8 cellular contexts compared by ENCODE assay signal in the genomic region with DNA sequence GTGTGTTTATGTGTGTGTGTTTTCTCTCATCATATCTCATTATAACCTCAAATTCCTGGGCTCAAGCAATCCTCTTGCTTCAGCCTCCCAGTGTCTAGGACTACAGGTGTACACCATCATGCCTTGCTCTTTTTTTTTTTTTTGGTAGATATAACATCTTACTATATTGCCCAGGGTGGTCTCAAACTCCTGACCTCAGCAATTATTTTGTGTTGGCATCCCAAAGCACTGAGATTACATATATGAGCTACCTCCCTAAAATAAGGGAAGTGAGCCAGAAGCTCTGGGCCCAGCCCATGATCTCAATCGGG. TPM values are rescaled to one million over a fixed set of nuclear protein-coding genes. Genes with fewer than 3 reads are reported as not detected.
DNase-seq lines count a peak whose midpoint lies in the region; ATAC-seq and TF ChIP-seq lines count a peak whose summit lies in the region.

No MANE protein-coding gene starts in this region.

- peak overlapping the region; percentile 91 for H3K4me3 ChIP-seq in GM23338
- peak overlapping the region; percentile 43 for H3K4me3 ChIP-seq in hepatocyte

- intact Hi-C loops in activated CD4-positive, alpha-beta memory T cell treated with anti-CD3 and anti-CD28 coated beads for 36 hours (cut with micrococcal nuclease), result loop anchor here (1.0 kb wide), 3 partner anchors 31 to 43 kb away; a partner anchor contains a TSS

- H2AFZ ChIP-seq in GM23338 (peak overlapping the region; percentile 1; the same call in 1 of the 2 replicates), hepatocyte (peak overlapping the region; percentile 87)

- peaks cover 14% of the 10 kb centered on the region for H3K36me3 Mint-ChIP-seq in GM23338 (ENCODE audit: low read depth)
- H3K36me3 Mint-ChIP-seq in activated CD4-positive, alpha-beta memory T cell treated with anti-CD3 and anti-CD28 coated beads for 36 hours, result peaks cover 44% of the 10 kb centered on the region
- peaks cover 23% of the 10 kb centered on the region for H3K36me3 Mint-ChIP-seq in stimulated activated effector memory CD8-positive, alpha-beta T cell treated with anti-CD3 and anti-CD28 coated beads, Interleukin-12 subunit alpha, Interleukin-12 subunit beta, amount 100 ng/mL, for 72 hours

- H3K27me3 Mint-ChIP-seq in GM23338 (ENCODE audit: insufficient read depth, low read depth, poor library complexity), result peaks cover 9% of the 10 kb centered on the region
- peaks cover 23% of the 10 kb centered on the region for H3K27me3 Mint-ChIP-seq in activated CD4-positive, alpha-beta memory T cell treated with anti-CD3 and anti-CD28 coated beads for 36 hours

- CTCF ChIA-PET in activated CD4-positive, alpha-beta memory T cell treated with anti-CD3 and anti-CD28 coated beads for 36 hours (lab: Charles Lee), result no interaction called here

- H3K27ac ChIP-seq in GM23338 (ENCODE audit: low read depth), result peak overlapping the region; percentile 74
- H3K27ac ChIP-seq in hepatocyte, result peak overlapping the region; percentile 90

- H3K36me3 ChIP-seq in GM23338 (ENCODE audit: insufficient read depth), result 0 out of 2 replicates have a peak, but pooled peaks cover 4% of the 10 kb centered on the region
- H3K36me3 ChIP-seq in hepatocyte (replicated peaks; ENCODE audit: insufficient read depth, low read depth), result no peaks in the 10 kb centered on the region

- H3K4me1 Mint-ChIP-seq in GM23338, result peaks cover 16% of the 10 kb centered on the region; the same call in 2 of the 3 replicates
- H3K4me1 Mint-ChIP-seq in activated CD4-positive, alpha-beta memory T cell treated with anti-CD3 and anti-CD28 coated beads for 36 hours (ENCODE audit: low read depth), result peaks cover 24% of the 10 kb centered on the region
- peaks cover 26% of the 10 kb centered on the region for H3K4me1 Mint-ChIP-seq in stimulated activated effector memory CD8-positive, alpha-beta T cell treated with anti-CD3 and anti-CD28 coated beads, Interleukin-12 subunit alpha, Interleukin-12 subunit beta, amount 100 ng/mL, for 72 hours

- DNase-seq in GM23338 (ENCODE audit: low spot score), result no peak
- no peak for DNase-seq in activated CD4-positive, alpha-beta memory T cell treated with anti-CD3 and anti-CD28 coated beads for 36 hours
- DNase-seq in hepatocyte (ENCODE audit: low spot score), result no peak
- DNase-seq in stimulated activated effector memory CD8-positive, alpha-beta T cell treated with anti-CD3 and anti-CD28 coated beads, Interleukin-12 subunit alpha, Interleukin-12 subunit beta, amount 100 ng/mL, for 72 hours (ENCODE audit: low spot score in 2 of 2), result no peak
- DNase-seq in NCI-H187 treated with DMSO at 0.1 percent for 48 hours (lab: John Stamatoyannopoulos, UW), result no peak
- DNase-seq in occipital lobe (lab: John Stamatoyannopoulos, UW), result no peak
- DNase-seq in MV-4-11 (lab: John Stamatoyannopoulos, UW), result no peak

- no peaks in the 10 kb centered on the region for H3K9me3 Mint-ChIP-seq in GM23338
- H3K9me3 Mint-ChIP-seq in activated CD4-positive, alpha-beta memory T cell treated with anti-CD3 and anti-CD28 coated beads for 36 hours, result peaks cover 39% of the 10 kb centered on the region
- peaks cover 16% of the 10 kb centered on the region for H3K9me3 Mint-ChIP-seq in stimulated activated effector memory CD8-positive, alpha-beta T cell treated with anti-CD3 and anti-CD28 coated beads, Interleukin-12 subunit alpha, Interleukin-12 subunit beta, amount 100 ng/mL, for 72 hours

- TF ChIP-seq CTCF in GM23338 (conservative IDR thresholded peaks at IDR 0.05; ENCODE audit: low read depth in 2 of 2), result no peak
- TF ChIP-seq CTCF in hepatocyte (IDR thresholded peaks at IDR 0.05; ENCODE audit: poor library complexity), result no peak

- POLR2A ChIA-PET in activated CD4-positive, alpha-beta memory T cell treated with anti-CD3 and anti-CD28 coated beads for 36 hours (lab: Charles Lee), result no interaction called here

- no peaks in the 10 kb centered on the region for H3K9me3 ChIP-seq in hepatocyte (ENCODE audit: low read depth)

- H4K20me1 ChIP-seq in GM23338 (replicated peaks; ENCODE audit: insufficient read depth), result no peaks in the 10 kb centered on the region
- no peaks in the 10 kb centered on the region for H4K20me1 ChIP-seq in hepatocyte (ENCODE audit: insufficient read depth, poor library complexity, severe bottlenecking)

- H3K4me2 ChIP-seq in GM23338 (peak overlapping the region; percentile 75), hepatocyte (peak overlapping the region; percentile 69)

- H3K4me3 Mint-ChIP-seq in GM23338, result peak overlapping the region; percentile 88
- peak overlapping the region; percentile 85 for H3K4me3 Mint-ChIP-seq in activated CD4-positive, alpha-beta memory T cell treated with anti-CD3 and anti-CD28 coated beads for 36 hours
- H3K4me3 Mint-ChIP-seq in stimulated activated effector memory CD8-positive, alpha-beta T cell treated with anti-CD3 and anti-CD28 coated beads, Interleukin-12 subunit alpha, Interleukin-12 subunit beta, amount 100 ng/mL, for 72 hours, result peak overlapping the region; percentile 91

- H3K4me1 ChIP-seq in GM23338 (ENCODE audit: insufficient read depth) (peaks cover 13% of the 10 kb centered on the region), hepatocyte (ENCODE audit: insufficient read depth) (peaks cover 9% of the 10 kb centered on the region)

- H3K27ac Mint-ChIP-seq in GM23338, result peak overlapping the region; percentile 96
- H3K27ac Mint-ChIP-seq in activated CD4-positive, alpha-beta memory T cell treated with anti-CD3 and anti-CD28 coated beads for 36 hours, result peak overlapping the region; percentile 83
- peak overlapping the region; percentile 96 for H3K27ac Mint-ChIP-seq in stimulated activated effector memory CD8-positive, alpha-beta T cell treated with anti-CD3 and anti-CD28 coated beads, Interleukin-12 subunit alpha, Interleukin-12 subunit beta, amount 100 ng/mL, for 72 hours

- H3K27me3 ChIP-seq in GM23338 (ENCODE audit: insufficient read depth) (peaks cover 37% of the 10 kb centered on the region), hepatocyte (peaks cover 33% of the 10 kb centered on the region)

- no peaks in the 10 kb centered on the region for H3K9me2 ChIP-seq in GM23338 (ENCODE audit: insufficient read depth)
- no peaks in the 10 kb centered on the region for H3K9me2 ChIP-seq in hepatocyte (replicated peaks; ENCODE audit: insufficient read depth)

- H3K79me2 ChIP-seq in GM23338 (replicated peaks; ENCODE audit: insufficient read depth) (peaks cover 24% of the 10 kb centered on the region), hepatocyte (peaks cover 26% of the 10 kb centered on the region)

- peaks cover 12% of the 10 kb centered on the region; the same call in 1 of the 2 replicates for H3F3A ChIP-seq in GM23338 (replicated peaks; ENCODE audit: low read depth)

- ATAC-seq in GM23338, result no peak
- ATAC-seq in stimulated activated effector memory CD8-positive, alpha-beta T cell treated with anti-CD3 and anti-CD28 coated beads, Interleukin-12 subunit alpha, Interleukin-12 subunit beta, amount 100 ng/mL, for 72 hours, result no peak
- ATAC-seq in GM21390 (IDR thresholded peaks at IDR 0.05; ENCODE audit: unreplicated experiment), result no peak

- WGBS in hepatocyte (ENCODE audit: low lambda C conversion rate, missing lambda C conversion rate), result 0% methylated on average over 1 of the region's 1 CpG

RNA-seq across cellular contexts. Expression of a gene that starts 0.4 kb away (rescaled TPM):
- total RNA-seq in GM23338 (2014; rRNA removed; shearing (Covaris generic)), result 10.3 and 12.6 TPM in 2 replicates
- 2.4 and 3.1 TPM in 2 replicates for polyA plus RNA-seq in GM23338 (2016; fragmentation: Nextera tagmentation; extraction: Ambion mirVana)
- 1 to 10 TPM; 4.0 to 4.3 TPM for total RNA-seq in activated CD4-positive, alpha-beta memory T cell treated with anti-CD3 and anti-CD28 coated beads for 36 hours
- total RNA-seq in hepatocyte, result 6.7 and 6.9 TPM in 2 replicates
- 0.61 and 2.6 TPM in 2 replicates for polyA plus RNA-seq in hepatocyte
- total RNA-seq in occipital lobe, result 40.7 TPM

RNA-seq across cellular contexts. Expression of a gene that starts 31.2 kb away (rescaled TPM):
- total RNA-seq in GM23338 (2014; rRNA removed; shearing (Covaris generic)), result 10.1 and 12.4 TPM in 2 replicates
- polyA plus RNA-seq in GM23338 (2016; fragmentation: Nextera tagmentation; extraction: Ambion mirVana) (2.7 and 3.5 TPM in 2 replicates), hepatocyte (2.0 and 3.0 TPM in 2 replicates)
- 1 to 10 TPM; 3.8 to 4.0 TPM for total RNA-seq in activated CD4-positive, alpha-beta memory T cell treated with anti-CD3 and anti-CD28 coated beads for 36 hours
- total RNA-seq in hepatocyte (6.9 and 7.5 TPM in 2 replicates), occipital lobe (22.1 TPM)

RNA-seq across cellular contexts. Expression of a gene that starts 39.5 kb away (rescaled TPM):
- total RNA-seq in GM23338 (2014; rRNA removed; shearing (Covaris generic)), result 79.6 and 81.7 TPM in 2 replicates
- polyA plus RNA-seq in GM23338 (2016; fragmentation: Nextera tagmentation; extraction: Ambion mirVana) (3.0 and 3.4 TPM in 2 replicates), hepatocyte (5.9 and 6.2 TPM in 2 replicates)
- total RNA-seq in activated CD4-positive, alpha-beta memory T cell treated with anti-CD3 and anti-CD28 coated beads for 36 hours, result 10 to 100 TPM; 45.5 to 45.8 TPM
- total RNA-seq in hepatocyte (63.7 and 77.4 TPM in 2 replicates), occipital lobe (155 TPM)

RNA-seq across cellular contexts. Expression of a gene that starts 43.5 kb away (rescaled TPM):
- 17.1 and 24.1 TPM in 2 replicates for total RNA-seq in GM23338 (2014; rRNA removed; shearing (Covaris generic))
- polyA plus RNA-seq in GM23338 (2016; fragmentation: Nextera tagmentation; extraction: Ambion mirVana) (55.2 and 60.5 TPM in 2 replicates), hepatocyte (39.0 and 50.7 TPM in 2 replicates)
- total RNA-seq in activated CD4-positive, alpha-beta memory T cell treated with anti-CD3 and anti-CD28 coated beads for 36 hours, result 1 to 10 TPM; 3.3 to 3.9 TPM
- total RNA-seq in hepatocyte (19.8 and 27.8 TPM in 2 replicates), occipital lobe (26.2 TPM)

RNA-seq across cellular contexts. Expression of a gene that starts 43.5 kb away (rescaled TPM):
- total RNA-seq in GM23338 (2014; rRNA removed; shearing (Covaris generic)), result 4.9 and 5.1 TPM in 2 replicates
- polyA plus RNA-seq in GM23338 (2016; fragmentation: Nextera tagmentation; extraction: Ambion mirVana) (0.71 and 1.1 TPM in 2 replicates), hepatocyte (0.72 and 1.8 TPM in 2 replicates)
- total RNA-seq in activated CD4-positive, alpha-beta memory T cell treated with anti-CD3 and anti-CD28 coated beads for 36 hours, result 1 to 10 TPM; 1.0 to 1.4 TPM
- total RNA-seq in hepatocyte (1.6 and 5.2 TPM in 2 replicates), occipital lobe (11.2 TPM)
